ENCODE assay signal across 17 cellular contexts in genomic region chr10:104314591-104315485, GRCh38. TPM values are rescaled to one million over a fixed set of nuclear protein-coding genes. Genes with fewer than 3 reads are reported as not detected.
"Had no signal": no experiment of that assay in that cellular context is flagged by ENCODE, and none has a peak within 500 bp of the region (broad histone marks: within the 10 kb centered on the region; RNA-seq: fewer than 3 reads in every experiment).

No MANE protein-coding gene starts in this region.

- H2AFZ ChIP-seq: hepatocyte had no signal

- H3K27me3 ChIP-seq: foreskin keratinocyte, hepatocyte, suprapubic skin, thyroid gland, upper lobe of left lung, vagina had no signal

- H3K4me2 ChIP-seq: hepatocyte had no signal

- ATAC-seq: foreskin keratinocyte; mucosa of descending colon; naive thymus-derived CD8-positive, alpha-beta T cell; psoas muscle; sciatic nerve had no signal

- DNase-seq: effector memory CD4-positive, alpha-beta T cell; foreskin keratinocyte; head of caudate nucleus; kidney glomerular epithelial cell; mucosa of descending colon; naive thymus-derived CD8-positive, alpha-beta T cell; retina; stimulated activated CD4-positive, alpha-beta T cell treated with anti-CD3 and anti-CD28 coated beads, Interleukin-12 subunit alpha, Interleukin-12 subunit beta, amount 100 ng/mL, for 4 hours; stimulated activated naive CD4-positive, alpha-beta T cell; thyroid gland had no signal

- H3K4me3 ChIP-seq: hepatocyte, mucosa of descending colon, psoas muscle, skin epidermis, suprapubic skin, thyroid gland, upper lobe of left lung, vagina had no signal

- H3K27ac ChIP-seq: foreskin keratinocyte, hepatocyte, psoas muscle, skin epidermis, suprapubic skin, thyroid gland, vagina had no signal

- H3K9me3 ChIP-seq: mucosa of descending colon, psoas muscle, suprapubic skin, thyroid gland, upper lobe of left lung, vagina had no signal

RNA-seq across cellular contexts. Expression of gene CFAP58, which starts 38.8 kb away (rescaled TPM):
- total RNA-seq: naive thymus-derived CD8-positive, alpha-beta T cell had no signal
- polyA plus RNA-seq: hepatocyte; naive thymus-derived CD8-positive, alpha-beta T cell had no signal
